In genomic region chr17:57972151-57972550, GRCh38 we compare ENCODE assay signal across 18 cellular contexts. TPM values are rescaled to one million over a fixed set of nuclear protein-coding genes. Genes with fewer than 3 reads are reported as not detected.
DNase-seq lines count a peak whose midpoint lies in the region; ATAC-seq and TF ChIP-seq lines count a peak whose summit lies in the region.
"Had no signal": no experiment of that assay in that cellular context is flagged by ENCODE, and none has a peak within 500 bp of the region (broad histone marks: within the 10 kb centered on the region; RNA-seq: fewer than 3 reads in every experiment).

No MANE protein-coding gene starts in this region.

- H3K4me3 ChIP-seq in right atrium auricular region (no peak overlapping the region), esophagus muscularis mucosa (no peak overlapping the region), psoas muscle (no peak overlapping the region)
- H3K4me3 ChIP-seq in CD8-positive, alpha-beta T cell (ENCODE audit: low read depth, low read length), result no peak overlapping the region
- H3K4me3 ChIP-seq: SK-N-MC had no signal

- intact Hi-C loops in cardiac septum (cut with DNase I), result no loop called here
- intact Hi-C loops in esophagus muscularis mucosa (cut with DNase I), result no loop called here
- intact Hi-C loops in psoas muscle (cut with DNase I), result no loop called here
- intact Hi-C loops in CD8-positive, alpha-beta T cell (cut with DNase I, micrococcal nuclease), result no loop called here

- ATAC-seq in SK-N-SH treated with all-trans-retinoic acid at 6 μM for 48 hours (no peak), psoas muscle (no peak), HG03521 (IDR thresholded peaks at IDR 0.05; ENCODE audit: unreplicated experiment) (no peak)
- ATAC-seq in CD8-positive, alpha-beta T cell, result no peak

- H3K4me3 Mint-ChIP-seq in CD8-positive, alpha-beta T cell, result no peak overlapping the region

- CTCF ChIA-PET in CD8-positive, alpha-beta T cell (lab: Charles Lee), result no interaction called here

- DNase-seq in right atrium auricular region (ENCODE audit: low spot score) (no peak), cardiac septum (ENCODE audit: low spot score) (no peak), esophagus muscularis mucosa (ENCODE audit: extremely low spot score) (peak; percentile 50), psoas muscle (no peak), SHP77 treated with DMSO at 0.1 percent for 48 hours (lab: John Stamatoyannopoulos, UW) (no peak)
- DNase-seq in CD8-positive, alpha-beta T cell, result no peak
- DNase-seq: C1 segment of cervical spinal cord, KG1, MV-4-11, NCI-H1694 treated with DMSO at 0.1 percent for 48 hours, NCI-H2107, NCI-H510A, NCI-H774, OCI-M1, Right ventricle myocardium superior had no signal

- TF ChIP-seq EP300 in esophagus muscularis mucosa (IDR thresholded peaks at IDR 0.05), result no peak

- H3K27me3 ChIP-seq in right atrium auricular region, result no peaks in the 10 kb centered on the region
- no peaks in the 10 kb centered on the region for H3K27me3 ChIP-seq in esophagus muscularis mucosa
- no peaks in the 10 kb centered on the region for H3K27me3 ChIP-seq in psoas muscle (ENCODE audit: insufficient read depth in 3 of 3, low read length in 2 of 3)
- H3K27me3 ChIP-seq in CD8-positive, alpha-beta T cell (ENCODE audit: insufficient read depth, low read length), result no peaks in the 10 kb centered on the region

- no peak for TF ChIP-seq POLR2A in esophagus muscularis mucosa (IDR thresholded peaks at IDR 0.05; ENCODE audit: low read depth)

- H3K9me3 ChIP-seq in right atrium auricular region (no peaks in the 10 kb centered on the region), esophagus muscularis mucosa (no peaks in the 10 kb centered on the region), psoas muscle (no peaks in the 10 kb centered on the region)
- H3K9me3 ChIP-seq in CD8-positive, alpha-beta T cell (ENCODE audit: low read length), result no peaks in the 10 kb centered on the region

- H3K27me3 Mint-ChIP-seq in CD8-positive, alpha-beta T cell (ENCODE audit: low read depth), result peaks cover 3% of the 10 kb centered on the region

- 44% methylated on average over 1 of the region's 1 CpG for WGBS in esophagus muscularis mucosa
- 29 to 36% (median 35%) methylated on average over 1 of the region's 1 CpG for WGBS in psoas muscle, 3 donors

- no peaks in the 10 kb centered on the region for H3K4me1 Mint-ChIP-seq in CD8-positive, alpha-beta T cell (ENCODE audit: low read depth)

- peaks cover 43% of the 10 kb centered on the region for H3K36me3 Mint-ChIP-seq in CD8-positive, alpha-beta T cell

- H3K36me3 ChIP-seq in right atrium auricular region, result peaks cover 29% of the 10 kb centered on the region
- peaks cover 28 to 61% (median 44%) of the 10 kb centered on the region in 4 donors for H3K36me3 ChIP-seq in esophagus muscularis mucosa
- peaks cover 11 to 62% of the 10 kb centered on the region in 2 donors for H3K36me3 ChIP-seq in psoas muscle (ENCODE audit: insufficient read depth in 1 of 2, low read depth in 1 of 2)
- peaks cover 22% of the 10 kb centered on the region for H3K36me3 ChIP-seq in CD8-positive, alpha-beta T cell (ENCODE audit: insufficient read depth, low read length)

- TF ChIP-seq CTCF in right atrium auricular region (IDR thresholded peaks at IDR 0.05) (no peak), esophagus muscularis mucosa (IDR thresholded peaks at IDR 0.05) (no peak), psoas muscle (IDR thresholded peaks at IDR 0.05) (no peak)
- TF ChIP-seq CTCF in CD8-positive, alpha-beta T cell (IDR thresholded peaks at IDR 0.05), result no peak

- POLR2A ChIA-PET in CD8-positive, alpha-beta T cell (lab: Charles Lee), result interaction anchor here (0.6 kb wide), 2 partner anchors 59 to 131 kb away, joined by 4 read pairs; no protein-coding TSS in a partner anchor

- no peaks in the 10 kb centered on the region for H3K9me3 Mint-ChIP-seq in CD8-positive, alpha-beta T cell

- H3K27ac Mint-ChIP-seq in CD8-positive, alpha-beta T cell, result no peak overlapping the region

- H3K27ac ChIP-seq in right atrium auricular region, result peak overlapping the region; percentile 11 to 58
- no peak overlapping the region for H3K27ac ChIP-seq in esophagus muscularis mucosa (replicated peaks in 1 of 4)
- peak overlapping the region; percentile 14 for H3K27ac ChIP-seq in psoas muscle
- no peak overlapping the region for H3K27ac ChIP-seq in CD8-positive, alpha-beta T cell (ENCODE audit: low read depth, low read length)
- H3K27ac ChIP-seq: SK-N-MC had no signal

- H3K4me1 ChIP-seq in right atrium auricular region (peaks cover 0 to 24% of the 10 kb centered on the region in 2 donors), esophagus muscularis mucosa (peaks cover 24 to 31% (median 24%) of the 10 kb centered on the region in 4 donors), psoas muscle (peaks cover 22% of the 10 kb centered on the region)
- H3K4me1 ChIP-seq in CD8-positive, alpha-beta T cell (ENCODE audit: insufficient read depth, low read length), result no peaks in the 10 kb centered on the region

TF ChIP-seq in SK-N-SH treated with all-trans-retinoic acid at 6 μM for 48 hours, 23 proteins besides CTCF, POLR2A, EP300 and RAD21:
- peak; percentile 26; the same call in 1 of the 2 replicates for TF ChIP-seq TCF4 (CRISPR knock-in tag; IDR thresholded peaks at IDR 0.05; ENCODE audit: borderline replicate concordance)
- TF ChIP-seq CREB5 (CRISPR knock-in tag; IDR thresholded peaks at IDR 0.05; ENCODE audit: low read depth), result no peak
TF ChIP-seq in SK-N-SH treated with all-trans-retinoic acid at 6 μM for 48 hours: peak in this region for 1.

RNA-seq across cellular contexts. Expression of gene VEZF1, which starts 15.9 kb away (rescaled TPM):
- total RNA-seq in right atrium auricular region (10 to 100 TPM; 65.9 to 77.1 TPM), cardiac septum (55.3 TPM), esophagus muscularis mucosa (100 to 1,000 TPM in 3 of 4 donors, 10 to 100 TPM in 1; 98.9 to 154 (median 121) TPM), psoas muscle (10 to 100 TPM; 45.7 to 92.5 (median 70.7) TPM)
- 10 to 100 TPM; 30.6 to 50.5 (median 36.6) TPM for polyA plus RNA-seq in psoas muscle
- 10 to 100 TPM; 45.2 to 46.6 TPM for total RNA-seq in CD8-positive, alpha-beta T cell

RNA-seq across cellular contexts. Expression of gene CUEDC1, which starts 16.9 kb away (rescaled TPM):
- total RNA-seq in right atrium auricular region (10 to 100 TPM; 32.5 to 33.3 TPM), cardiac septum (46.6 TPM), esophagus muscularis mucosa (10 to 100 TPM; 30.3 to 72.2 (median 51.2) TPM), psoas muscle (10 to 100 TPM; 31.1 to 67.2 (median 47.4) TPM)
- polyA plus RNA-seq in psoas muscle, result 10 to 100 TPM; 28.0 to 56.5 (median 46.4) TPM
- under 1 TPM in 1 of 2 experiments, not detected in 1; 0.22 TPM for total RNA-seq in CD8-positive, alpha-beta T cell

RNA-seq across cellular contexts. Expression of gene SRSF1, which starts 34.9 kb away (rescaled TPM):
- total RNA-seq in right atrium auricular region (100 to 1,000 TPM in 1 of 2 donors, 10 to 100 TPM in 1; 70.6 to 101 TPM), cardiac septum (105 TPM), esophagus muscularis mucosa (100 to 1,000 TPM; 136 to 185 (median 156) TPM), psoas muscle (100 to 1,000 TPM in 2 of 4 donors, 10 to 100 TPM in 2; 71.2 to 141 (median 100) TPM)
- polyA plus RNA-seq in psoas muscle, result 100 to 1,000 TPM in 1 of 3 donors, 10 to 100 TPM in 2; 61.2 to 128 (median 93.7) TPM
- total RNA-seq in CD8-positive, alpha-beta T cell, result 10 to 100 TPM; 79.2 to 94.1 TPM

Comparison
In these comparisons a context has a peak if more than half of its experiments do, and no peak if none do; other contexts are left out.
1. H3K27ac ChIP-seq: peak in right atrium auricular region (2 of 2) and psoas muscle (single experiment); none in esophagus muscularis mucosa (0 of 4) and CD8-positive, alpha-beta T cell (single experiment).
2. RNA of gene CUEDC1, which starts 16.9 kb away (total RNA-seq): 30.3 to 72.2 TPM in esophagus muscularis mucosa, 31.1 to 67.2 TPM in psoas muscle, 46.6 TPM in cardiac septum (single experiment) and 32.5 to 33.3 TPM in right atrium auricular region; 0.22 TPM in CD8-positive, alpha-beta T cell; every median in the first group is over 10 times any median in the second.